ENCODE assay signal across 8 cellular contexts in genomic region chr6:129498950-129499870, GRCh38.
A peak's percentile ranks its signal among the peaks of the same experiment; 100 is the strongest.
DNase-seq lines count a peak whose midpoint lies in the region; ATAC-seq and TF ChIP-seq lines count a peak whose summit lies in the region.

No MANE protein-coding gene starts in this region.

- no peak overlapping the region for H3K4me3 ChIP-seq in astrocyte of the cerebellum (ENCODE audit: low read depth, low read length)

- H3K36me3 Mint-ChIP-seq in Calu3 (ENCODE audit: insufficient read depth, unreplicated experiment) = peaks cover 44% of the 10 kb centered on the region
- no peaks in the 10 kb centered on the region for H3K36me3 Mint-ChIP-seq in stimulated activated naive B cell treated with anti-CD40 and anti-IgM and Interleukin-4, amounts not matched to agents 10 μg/mL and 1 μg/mL and 100 μg/mL, for 72 hours

- TF ChIP-seq CTCF in Calu3 (IDR thresholded peaks at IDR 0.05; ENCODE audit: unreplicated experiment) = peak; percentile 77
- TF ChIP-seq CTCF in astrocyte of the cerebellum (IDR thresholded peaks at IDR 0.05; ENCODE audit: low read depth, low read length, missing control alignments) = peak; percentile 33

- no TSS peak for BruUV-seq in Calu3 (replicated peaks; lab: Mats Ljungman, UMichigan)

- DNase-seq in Calu3 (peak; percentile 43), NCI-H82 treated with DMSO at 0.1 percent for 48 hours (lab: John Stamatoyannopoulos, UW; ENCODE audit: unreplicated experiment) (peak; percentile 40), astrocyte of the cerebellum (ENCODE audit: low read depth) (peak; percentile 49), hepatic stellate cell (ENCODE audit: low spot score) (peak; percentile 9)
- DNase-seq in stimulated activated naive B cell treated with anti-CD40 and anti-IgM and Interleukin-4, amounts not matched to agents 10 μg/mL and 1 μg/mL and 100 μg/mL, for 72 hours = no peak
- no peak for DNase-seq in stimulated activated CD4-positive, alpha-beta T cell treated with anti-CD3 and anti-CD28 coated beads, Interleukin-12 subunit alpha, Interleukin-12 subunit beta, amount 100 ng/mL, for 4 hours

- CTCF ChIA-PET in Calu3 (lab: Charles Lee) = interaction anchor here (0.6 to 1.3 kb wide), 3 partner anchors 76 to 522 kb away, joined by 3 to 7 read pairs (median 3); no protein-coding TSS in a partner anchor

- H3K9me3 Mint-ChIP-seq in Calu3 (ENCODE audit: low read depth, unreplicated experiment) = no peaks in the 10 kb centered on the region
- no peaks in the 10 kb centered on the region for H3K9me3 Mint-ChIP-seq in stimulated activated naive B cell treated with anti-CD40 and anti-IgM and Interleukin-4, amounts not matched to agents 10 μg/mL and 1 μg/mL and 100 μg/mL, for 72 hours

- peaks cover 63% of the 10 kb centered on the region for H3K4me1 Mint-ChIP-seq in Calu3 (ENCODE audit: low read depth, unreplicated experiment)
- H3K4me1 Mint-ChIP-seq in stimulated activated naive B cell treated with anti-CD40 and anti-IgM and Interleukin-4, amounts not matched to agents 10 μg/mL and 1 μg/mL and 100 μg/mL, for 72 hours = peaks cover 12 to 28% of the 10 kb centered on the region in 2 donors

- ATAC-seq in GM18868 (IDR thresholded peaks at IDR 0.05; ENCODE audit: unreplicated experiment) (peak; percentile 72), HG03103 (IDR thresholded peaks at IDR 0.05; ENCODE audit: low read depth, unreplicated experiment) (peak; percentile 47)
- peak; percentile 80 to 81 for ATAC-seq in stimulated activated naive B cell treated with anti-CD40 and anti-IgM and Interleukin-4, amounts not matched to agents 10 μg/mL and 1 μg/mL and 100 μg/mL, for 72 hours (replicated peaks)

- peak overlapping the region; percentile 89 for H3K27ac Mint-ChIP-seq in Calu3 (ENCODE audit: unreplicated experiment)
- peak overlapping the region; percentile 38 for H3K27ac Mint-ChIP-seq in stimulated activated naive B cell treated with anti-CD40 and anti-IgM and Interleukin-4, amounts not matched to agents 10 μg/mL and 1 μg/mL and 100 μg/mL, for 72 hours

- in situ Hi-C loops in astrocyte of the cerebellum (cut with HindIII; ENCODE audit: low sequenced_read_pairs) = no loop called here

- H3K4me3 Mint-ChIP-seq in Calu3 (ENCODE audit: low read depth, unreplicated experiment) = peak overlapping the region; percentile 61
- H3K4me3 Mint-ChIP-seq in stimulated activated naive B cell treated with anti-CD40 and anti-IgM and Interleukin-4, amounts not matched to agents 10 μg/mL and 1 μg/mL and 100 μg/mL, for 72 hours = peak overlapping the region; percentile 66 to 79

- intact Hi-C loops in Calu3 (cut with micrococcal nuclease; ENCODE audit: unreplicated experiment) = loop anchor here (1.0 to 2.0 kb wide), 4 partner anchors 68 to 438 kb away; no protein-coding TSS in a partner anchor

- no peaks in the 10 kb centered on the region for H3K27me3 Mint-ChIP-seq in Calu3 (ENCODE audit: unreplicated experiment)
- H3K27me3 Mint-ChIP-seq in stimulated activated naive B cell treated with anti-CD40 and anti-IgM and Interleukin-4, amounts not matched to agents 10 μg/mL and 1 μg/mL and 100 μg/mL, for 72 hours = peaks cover 0 to 3% of the 10 kb centered on the region in 2 donors

Comparison
In these comparisons a context has a peak if more than half of its experiments do, and no peak if none do; other contexts are left out.
1. DNase-seq: peak in Calu3 (single experiment), NCI-H82 treated with DMSO at 0.1 percent for 48 hours (single experiment), astrocyte of the cerebellum (single experiment) and hepatic stellate cell (single experiment); none in stimulated activated naive B cell treated with anti-CD40 and anti-IgM and Interleukin-4, amounts not matched to agents 10 μg/mL and 1 μg/mL and 100 μg/mL, for 72 hours (single experiment) and stimulated activated CD4-positive, alpha-beta T cell treated with anti-CD3 and anti-CD28 coated beads, Interleukin-12 subunit alpha, Interleukin-12 subunit beta, amount 100 ng/mL, for 4 hours (single experiment).
2. Peak in every context shown above with its lines, with median percentiles within 50 percentile points of each other: ATAC-seq.